Comparison of ENCODE assay signal across 9 cellular contexts in the genomic region with DNA sequence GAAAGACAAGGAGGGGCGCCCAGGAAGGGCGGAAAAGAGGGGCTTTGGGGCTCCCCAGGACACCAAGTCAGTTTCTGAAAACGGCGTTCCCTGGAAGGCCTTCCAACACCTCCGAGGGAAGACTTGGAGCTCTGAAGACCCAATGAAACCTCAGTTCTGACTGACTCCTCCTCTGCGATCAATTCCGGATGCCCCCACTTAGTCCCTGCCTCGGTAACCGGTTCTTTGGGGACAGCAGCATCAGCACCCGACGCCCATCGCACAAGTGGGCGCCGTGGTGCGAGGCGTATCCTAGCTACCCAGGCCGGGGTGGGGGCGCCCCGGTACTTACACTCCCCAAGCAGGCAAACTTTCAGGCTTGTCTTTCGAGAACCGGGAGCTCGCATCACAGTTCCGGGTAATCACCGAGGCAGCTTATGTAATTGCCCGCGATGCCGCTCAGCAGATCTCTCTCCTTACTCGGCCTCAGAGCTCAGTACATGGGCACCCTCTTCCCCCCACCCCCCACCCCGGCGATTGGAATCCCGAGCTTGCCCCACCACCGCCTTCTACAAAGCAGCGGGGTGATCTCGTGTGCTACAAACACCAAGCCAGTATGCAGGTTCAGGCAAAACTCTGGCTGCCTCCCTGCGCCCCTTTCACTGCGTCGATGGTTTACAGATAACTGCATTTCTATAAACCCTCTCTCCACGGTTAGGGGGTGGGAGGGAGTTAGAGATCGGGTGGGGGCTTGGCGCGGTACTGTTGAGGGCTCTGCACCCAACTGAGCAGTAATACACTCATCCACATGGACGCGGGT. TPM values are rescaled to one million over a fixed set of nuclear protein-coding genes. Genes with fewer than 3 reads are reported as not detected.
DNase-seq lines count a peak whose midpoint lies in the region; ATAC-seq lines count a peak whose summit lies in the region.
"Had no signal": no experiment of that assay in that cellular context is flagged by ENCODE, and none has a peak within 500 bp of the region (broad histone marks: within the 10 kb centered on the region; RNA-seq: fewer than 3 reads in every experiment).

No MANE protein-coding gene starts in this region.

- ATAC-seq in left lobe of liver = no peak

- H3K36me3 ChIP-seq in adipocyte (ENCODE audit: control insufficient read depth, insufficient read depth, low read length, severe bottlenecking) (no peaks in the 10 kb centered on the region), iPS DF 6.9 (ENCODE audit: control insufficient read depth, insufficient read depth, low read length) (no peaks in the 10 kb centered on the region), stomach smooth muscle (ENCODE audit: control insufficient read depth in 2 of 2, insufficient read depth in 2 of 2, low read length in 2 of 2) (no peaks in the 10 kb centered on the region)

- H3K27me3 ChIP-seq in adipocyte (replicated peaks; ENCODE audit: control insufficient read depth, insufficient read depth, low read length) = peaks cover 1% of the 10 kb centered on the region
- H3K27me3 ChIP-seq in iPS DF 6.9 (ENCODE audit: control insufficient read depth, insufficient read depth, low read length) = peaks cover 41% of the 10 kb centered on the region
- H3K27me3 ChIP-seq in stomach smooth muscle (ENCODE audit: control insufficient read depth in 1 of 2, insufficient read depth in 2 of 2, low read length in 2 of 2) = peaks cover 50 to 78% of the 10 kb centered on the region in 2 donors

- H3K27ac ChIP-seq in iPS DF 6.9 (ENCODE audit: low read length) (no peak overlapping the region), stomach smooth muscle (ENCODE audit: low read length) (peak overlapping the region; percentile 37)
- H3K27ac ChIP-seq: C4-2B had no signal

- H3K4me1 ChIP-seq in adipocyte (ENCODE audit: control insufficient read depth, insufficient read depth, low read length) = peaks cover 42% of the 10 kb centered on the region
- no peaks in the 10 kb centered on the region; the same call in 1 of the 2 replicates for H3K4me1 ChIP-seq in iPS DF 6.9 (ENCODE audit: control insufficient read depth, insufficient read depth, low read length)
- peaks cover 44% of the 10 kb centered on the region for H3K4me1 ChIP-seq in stomach smooth muscle (ENCODE audit: control insufficient read depth, insufficient read depth, low read length)

- H3K9ac ChIP-seq in adipocyte (ENCODE audit: low read length) = peak overlapping the region; percentile 87
- peak overlapping the region in 1 of 2 donors; percentile 24 for H3K9ac ChIP-seq in stomach smooth muscle (ENCODE audit: low read length in 2 of 2)

- WGBS in iPS DF 6.9 (ENCODE audit: insufficient coverage, insufficient read length) = no CpG with 5 or more reads among the region's 43 CpGs

- intact Hi-C loops in posterior vena cava (cut with DNase I) = no loop called here

- H3K9me3 ChIP-seq in adipocyte (ENCODE audit: control insufficient read depth, low read length) (no peaks in the 10 kb centered on the region), iPS DF 6.9 (ENCODE audit: control insufficient read depth, insufficient read depth, low read length) (no peaks in the 10 kb centered on the region), stomach smooth muscle (ENCODE audit: control insufficient read depth in 2 of 2, low read length in 2 of 2) (no peaks in the 10 kb centered on the region)

- H3K4me3 ChIP-seq in adipocyte (ENCODE audit: low read length) = peak overlapping the region; percentile 88
- H3K4me3 ChIP-seq in iPS DF 6.9 (ENCODE audit: low read length) = peak overlapping the region; percentile 64; the same call in 1 of the 2 replicates
- peak overlapping the region; percentile 47 to 73 for H3K4me3 ChIP-seq in stomach smooth muscle (ENCODE audit: low read length in 2 of 2)

- DNase-seq in NCI-H510A treated with DMSO at 0.1 percent for 48 hours (lab: John Stamatoyannopoulos, UW) = peak; percentile 31
- no peak for DNase-seq in NCI-H510A (lab: John Stamatoyannopoulos, UW)
- DNase-seq in adipocyte (ENCODE audit: low read depth) = peak; percentile 43
- DNase-seq in iPS DF 6.9 (ENCODE audit: low read depth, low spot score) = no peak
- DNase-seq in left lobe of liver (ENCODE audit: low spot score) = no peak
- DNase-seq in posterior vena cava (ENCODE audit: low spot score) = no peak
- DNase-seq in stimulated activated CD4-positive, alpha-beta T cell treated with anti-CD3 and anti-CD28 coated beads, Interleukin-1b, Interleukin-23, amount 100 ng/mL, for 48 hours = no peak

RNA-seq across cellular contexts. Expression of a gene that starts 2.0 kb away (rescaled TPM):
- total RNA-seq in left lobe of liver (0.08 TPM), posterior vena cava (1 to 10 TPM; 5.6 to 7.4 TPM)

Comparison
In these comparisons a context has a peak if more than half of its experiments do, and no peak if none do; other contexts are left out.
1. DNase-seq: peak in NCI-H510A treated with DMSO at 0.1 percent for 48 hours (single experiment) and adipocyte (single experiment); none in NCI-H510A (single experiment), iPS DF 6.9 (single experiment), left lobe of liver (single experiment), posterior vena cava (single experiment) and stimulated activated CD4-positive, alpha-beta T cell treated with anti-CD3 and anti-CD28 coated beads, Interleukin-1b, Interleukin-23, amount 100 ng/mL, for 48 hours (single experiment).
2. Peak in every context shown above with its lines, with median percentiles within 50 percentile points of each other: H3K4me3 ChIP-seq.